8 cellular contexts compared by ENCODE assay signal in the genomic region with DNA sequence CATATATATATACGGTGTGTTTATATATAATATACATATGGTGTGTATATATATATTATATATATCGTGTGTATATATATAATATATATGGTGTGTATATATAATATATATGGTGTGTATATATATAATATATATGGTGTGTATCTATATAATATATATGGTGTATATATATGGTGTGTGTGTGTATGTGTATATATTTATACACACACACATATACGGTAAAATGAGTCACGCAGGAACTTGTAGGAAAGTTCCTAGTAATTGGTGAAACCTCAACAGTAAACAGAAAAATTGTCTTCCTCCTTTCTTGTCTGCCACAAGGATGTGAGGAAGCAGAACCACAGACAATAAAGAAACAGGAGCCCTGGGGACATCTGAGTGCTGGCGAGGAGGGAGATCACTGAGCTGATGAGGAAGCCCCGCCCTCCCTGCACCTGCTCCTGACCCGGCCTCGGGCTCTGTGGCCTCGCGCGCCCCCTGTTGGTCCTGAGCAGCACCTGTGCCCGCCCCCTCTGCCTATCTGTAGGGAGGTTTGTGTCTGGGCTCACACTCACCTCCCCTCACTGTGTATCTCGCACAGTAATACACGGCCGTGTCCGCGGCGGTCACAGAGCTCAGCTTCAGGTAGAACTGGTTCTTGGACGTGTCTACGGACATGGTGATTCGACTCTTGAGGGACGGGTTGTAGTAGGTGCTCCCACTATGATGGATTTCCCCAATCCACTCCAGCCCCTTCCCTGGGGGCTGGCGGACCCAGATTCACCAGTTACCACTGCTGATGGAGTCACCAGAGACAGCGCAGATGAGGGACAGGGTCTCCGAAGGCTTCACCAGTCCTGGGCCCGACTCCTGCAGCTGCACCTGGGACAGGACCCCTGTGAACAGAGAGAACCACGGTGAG.
A peak's percentile ranks its signal among the peaks of the same experiment; 100 is the strongest.
DNase-seq lines count a peak whose midpoint lies in the region; ATAC-seq and TF ChIP-seq lines count a peak whose summit lies in the region.

No MANE protein-coding gene starts in this region.

- H3K4me1 Mint-ChIP-seq in osteocyte (ENCODE audit: unreplicated experiment) = no peaks in the 10 kb centered on the region

- H3K36me3 ChIP-seq in hepatocyte (replicated peaks; ENCODE audit: insufficient read depth, low read depth) = no peaks in the 10 kb centered on the region

- 81% methylated on average over 26 of the region's 27 CpGs for WGBS in hepatocyte (ENCODE audit: low lambda C conversion rate, missing lambda C conversion rate)

- no peak overlapping the region for H3K27ac Mint-ChIP-seq in osteocyte (ENCODE audit: unreplicated experiment)

- no peaks in the 10 kb centered on the region for H4K20me1 ChIP-seq in hepatocyte (ENCODE audit: insufficient read depth, poor library complexity, severe bottlenecking)

- no peaks in the 10 kb centered on the region for H3K4me1 ChIP-seq in hepatocyte (ENCODE audit: insufficient read depth)

- H3K27ac ChIP-seq in hepatocyte = no peak overlapping the region

- DNase-seq in D341Med (ENCODE audit: low spot score) (peak; percentile 40), SHP77 treated with DMSO at 0.1 percent for 48 hours (lab: John Stamatoyannopoulos, UW) (peak; percentile 13), osteocyte (ENCODE audit: extremely low spot score, unreplicated experiment) (no peak), hypothalamus (lab: John Stamatoyannopoulos, UW) (no peak), hepatocyte (ENCODE audit: low spot score) (no peak)
- peak; percentile 71 for DNase-seq in activated gamma-delta T cell treated with anti-CD3 and anti-CD28 coated beads, Interleukin-2, amount 50 U/mL, for 16 hours (ENCODE audit: low read depth)
- DNase-seq in stimulated activated CD4-positive, alpha-beta T cell treated with anti-CD3 and anti-CD28 coated beads, Interleukin-1b, Interleukin-23, amount 100 ng/mL, for 48 hours = peak; percentile 88

- no peak overlapping the region for H2AFZ ChIP-seq in hepatocyte

- no peaks in the 10 kb centered on the region for H3K27me3 Mint-ChIP-seq in osteocyte (ENCODE audit: unreplicated experiment)

- H3K9me2 ChIP-seq in hepatocyte (replicated peaks; ENCODE audit: insufficient read depth) = no peaks in the 10 kb centered on the region

- no peak overlapping the region for H3K4me3 Mint-ChIP-seq in osteocyte (ENCODE audit: unreplicated experiment)

- H3K79me2 ChIP-seq in hepatocyte = no peaks in the 10 kb centered on the region

- H3K27me3 ChIP-seq in hepatocyte = no peaks in the 10 kb centered on the region

- peaks cover 60% of the 10 kb centered on the region for H3K9me3 Mint-ChIP-seq in osteocyte (ENCODE audit: unreplicated experiment)

- peak; percentile 65 for ATAC-seq in HG03139 (IDR thresholded peaks at IDR 0.05; ENCODE audit: unreplicated experiment)

- no peaks in the 10 kb centered on the region for H3K36me3 Mint-ChIP-seq in osteocyte (ENCODE audit: unreplicated experiment)

- no peak overlapping the region for H3K4me3 ChIP-seq in hepatocyte

- H3K4me2 ChIP-seq in hepatocyte = no peak overlapping the region

- H3K9me3 ChIP-seq in hepatocyte (ENCODE audit: low read depth) = no peaks in the 10 kb centered on the region

- TF ChIP-seq CTCF in osteocyte (IDR thresholded peaks at IDR 0.05) (no peak), hepatocyte (IDR thresholded peaks at IDR 0.05; ENCODE audit: poor library complexity) (no peak)

Comparison
In these comparisons a context has a peak if more than half of its experiments do, and no peak if none do; other contexts are left out.
1. DNase-seq: peak in D341Med (single experiment), SHP77 treated with DMSO at 0.1 percent for 48 hours (single experiment), activated gamma-delta T cell treated with anti-CD3 and anti-CD28 coated beads, Interleukin-2, amount 50 U/mL, for 16 hours (single experiment) and stimulated activated CD4-positive, alpha-beta T cell treated with anti-CD3 and anti-CD28 coated beads, Interleukin-1b, Interleukin-23, amount 100 ng/mL, for 48 hours (single experiment); none in osteocyte (single experiment), hypothalamus (0 of 51) and hepatocyte (single experiment).